In genomic region chr3:60504827-60505457, GRCh38 we compare ENCODE assay signal across 22 cellular contexts.
"Had no signal": no experiment of that assay in that cellular context is flagged by ENCODE, and none has a peak within 500 bp of the region (broad histone marks: within the 10 kb centered on the region; RNA-seq: fewer than 3 reads in every experiment).

No MANE protein-coding gene starts in this region.

- H2AFZ ChIP-seq: neural progenitor cell had no signal

- H3K36me3 ChIP-seq: breast epithelium, lower lobe of right lung, neural progenitor cell, thoracic aorta, upper lobe of left lung had no signal

- H3K27ac Mint-ChIP-seq: activated CD4-positive, alpha-beta memory T cell treated with anti-CD3 and anti-CD28 coated beads, Interleukin-2, amount 10 ng/mL, durations not matched to agents 7 days and 5 days; activated CD4-positive, alpha-beta T cell treated with anti-CD3 and anti-CD28 coated beads, Interleukin-2, amount 10 ng/mL, durations not matched to agents 24 days and 14 days; activated naive CD4-positive, alpha-beta T cell treated with anti-CD3 and anti-CD28 coated beads for 36 hours; activated naive CD8-positive, alpha-beta T cell treated with anti-CD3 and anti-CD28 coated beads, Interleukin-2, amount 10 ng/mL, durations not matched to agents 7 days and 5 days; activated T-cell treated with anti-CD3 and anti-CD28 coated beads, Interleukin-2, amount 50 U/mL, for 72 hours; immature natural killer cell; naive thymus-derived CD8-positive, alpha-beta T cell; neural progenitor cell had no signal

- H3K27ac ChIP-seq: breast epithelium, foreskin keratinocyte, lower lobe of right lung, neural progenitor cell, thoracic aorta, upper lobe of left lung had no signal

- H3K27me3 Mint-ChIP-seq: activated CD4-positive, alpha-beta memory T cell treated with anti-CD3 and anti-CD28 coated beads, Interleukin-2, amount 10 ng/mL, durations not matched to agents 7 days and 5 days; activated CD4-positive, alpha-beta T cell treated with anti-CD3 and anti-CD28 coated beads, Interleukin-2, amount 10 ng/mL, durations not matched to agents 24 days and 14 days; activated naive CD8-positive, alpha-beta T cell treated with anti-CD3 and anti-CD28 coated beads, Interleukin-2, amount 10 ng/mL, durations not matched to agents 7 days and 5 days; central memory CD8-positive, alpha-beta T cell; naive thymus-derived CD8-positive, alpha-beta T cell had no signal

- FAIRE-seq: colon had no signal

- H3K36me3 Mint-ChIP-seq: activated naive CD8-positive, alpha-beta T cell treated with anti-CD3 and anti-CD28 coated beads, Interleukin-2, amount 10 ng/mL, durations not matched to agents 7 days and 5 days; immature natural killer cell; neural progenitor cell had no signal

- H3K4me3 ChIP-seq: breast epithelium, lower lobe of right lung, neural progenitor cell, thoracic aorta, upper lobe of left lung had no signal

- DNase-seq: activated CD4-positive, alpha-beta memory T cell treated with anti-CD3 and anti-CD28 coated beads, Interleukin-2, amount 10 ng/mL, durations not matched to agents 7 days and 5 days; activated CD4-positive, alpha-beta T cell treated with anti-CD3 and anti-CD28 coated beads, Interleukin-2, amount 10 ng/mL, durations not matched to agents 24 days and 14 days; activated effector memory CD4-positive, alpha-beta T cell treated with Interleukin-2 at 50 U/mL for 16 hours; activated naive CD4-positive, alpha-beta T cell treated with anti-CD3 and anti-CD28 coated beads for 36 hours; activated naive CD8-positive, alpha-beta T cell treated with anti-CD3 and anti-CD28 coated beads, Interleukin-2, amount 10 ng/mL, durations not matched to agents 7 days and 5 days; activated T-cell treated with anti-CD3 and anti-CD28 coated beads, Interleukin-2, amount 50 U/mL, for 72 hours; amniotic stem cell; effector memory CD4-positive, alpha-beta T cell; foreskin keratinocyte; immature natural killer cell; lower lobe of right lung; naive thymus-derived CD8-positive, alpha-beta T cell; stimulated activated CD4-positive, alpha-beta T cell treated with anti-CD3 and anti-CD28 coated beads, Interleukin-2, amount 100 ng/mL, for 48 hours; stimulated activated CD8-positive, alpha-beta memory T cell treated with anti-CD3 and anti-CD28 coated beads, Interleukin-4, amount 100 ng/mL, for 48 hours; stimulated activated naive CD4-positive, alpha-beta T cell treated with Interleukin-2 at 50 U/mL for 16 hours; upper lobe of left lung had no signal

- H3K9ac ChIP-seq: neural progenitor cell had no signal

- H3K4me1 Mint-ChIP-seq: activated CD4-positive, alpha-beta memory T cell treated with anti-CD3 and anti-CD28 coated beads, Interleukin-2, amount 10 ng/mL, durations not matched to agents 7 days and 5 days; activated CD4-positive, alpha-beta T cell treated with anti-CD3 and anti-CD28 coated beads, Interleukin-2, amount 10 ng/mL, durations not matched to agents 24 days and 14 days; activated naive CD8-positive, alpha-beta T cell treated with anti-CD3 and anti-CD28 coated beads, Interleukin-2, amount 10 ng/mL, durations not matched to agents 7 days and 5 days; central memory CD8-positive, alpha-beta T cell; immature natural killer cell; naive thymus-derived CD8-positive, alpha-beta T cell; neural progenitor cell had no signal

- H3K4me1 ChIP-seq: breast epithelium, foreskin keratinocyte, lower lobe of right lung, neural progenitor cell, upper lobe of left lung had no signal

- H3K27me3 ChIP-seq: breast epithelium, foreskin keratinocyte, neural progenitor cell, upper lobe of left lung had no signal

- H3K9me3 ChIP-seq: breast epithelium, lower lobe of right lung, thoracic aorta, upper lobe of left lung had no signal

- H3K4me2 ChIP-seq: neural progenitor cell had no signal

- ATAC-seq: activated T-cell treated with anti-CD3 and anti-CD28 coated beads, Interleukin-2, amount 50 U/mL, for 72 hours; foreskin keratinocyte; left lobe of liver; lower lobe of right lung; naive thymus-derived CD8-positive, alpha-beta T cell had no signal

- H3K4me3 Mint-ChIP-seq: activated CD4-positive, alpha-beta memory T cell treated with anti-CD3 and anti-CD28 coated beads, Interleukin-2, amount 10 ng/mL, durations not matched to agents 7 days and 5 days; activated CD4-positive, alpha-beta T cell treated with anti-CD3 and anti-CD28 coated beads, Interleukin-2, amount 10 ng/mL, durations not matched to agents 24 days and 14 days; activated naive CD4-positive, alpha-beta T cell treated with anti-CD3 and anti-CD28 coated beads for 36 hours; activated naive CD8-positive, alpha-beta T cell treated with anti-CD3 and anti-CD28 coated beads, Interleukin-2, amount 10 ng/mL, durations not matched to agents 7 days and 5 days; activated T-cell treated with anti-CD3 and anti-CD28 coated beads, Interleukin-2, amount 50 U/mL, for 72 hours; central memory CD8-positive, alpha-beta T cell; immature natural killer cell; neural progenitor cell had no signal

- H3K9me3 Mint-ChIP-seq: activated CD4-positive, alpha-beta memory T cell treated with anti-CD3 and anti-CD28 coated beads, Interleukin-2, amount 10 ng/mL, durations not matched to agents 7 days and 5 days; activated naive CD4-positive, alpha-beta T cell treated with anti-CD3 and anti-CD28 coated beads for 36 hours; central memory CD8-positive, alpha-beta T cell; neural progenitor cell had no signal
